Comparison of ENCODE assay signal across 8 cellular contexts in genomic region chrX:27336466-27337091, GRCh38.
DNase-seq lines count a peak whose midpoint lies in the region; TF ChIP-seq lines count a peak whose summit lies in the region.

No MANE protein-coding gene starts in this region.

- CTCF ChIA-PET in HEK293 (lab: Yijun Ruan, JAX): interaction anchor here (0.6 to 1.2 kb wide), 10 partner anchors 10 to 1008 kb away, joined by 3 to 4 read pairs (median 3); no protein-coding TSS in a partner anchor

- H3K27me3 ChIP-seq in hepatocyte: no peaks in the 10 kb centered on the region

- no peak overlapping the region for H2AFZ ChIP-seq in hepatocyte

- intact Hi-C loops in posterior vena cava (cut with DNase I): loop anchor here in 1 of 2 donors (5.0 kb wide), 1 partner anchor 1579 kb away; no protein-coding TSS in a partner anchor

- POLR2A ChIA-PET in HEK293 (lab: Yijun Ruan, JAX): no interaction called here

- no peaks in the 10 kb centered on the region for H3K9me3 ChIP-seq in HEK293 (ENCODE audit: control insufficient read depth, insufficient read depth, low read depth, low read length)
- H3K9me3 ChIP-seq in hepatocyte (ENCODE audit: low read depth): no peaks in the 10 kb centered on the region

- H3K9me2 ChIP-seq in hepatocyte (replicated peaks; ENCODE audit: insufficient read depth): no peaks in the 10 kb centered on the region

- H3K27ac ChIP-seq in HEK293 (ENCODE audit: extremely low read depth, low read depth, low read length) (no peak overlapping the region), hepatocyte (no peak overlapping the region)

- H3K4me3 ChIP-seq in HEK293 (ENCODE audit: low read depth, low read length) (no peak overlapping the region), hepatocyte (no peak overlapping the region)

- DNase-seq in NCI-H2196 (lab: John Stamatoyannopoulos, UW; ENCODE audit: unreplicated experiment) (peak; percentile 9), NCI-H2196 treated with DMSO at 0.1 percent for 48 hours (lab: John Stamatoyannopoulos, UW; ENCODE audit: unreplicated experiment) (no peak), NCI-H82 treated with DMSO at 0.1 percent for 48 hours (lab: John Stamatoyannopoulos, UW; ENCODE audit: unreplicated experiment) (peak; percentile 1), hepatocyte (ENCODE audit: low spot score) (peak; percentile 40), posterior vena cava (ENCODE audit: low spot score) (no peak)
- peak; percentile 10 for DNase-seq in activated naive CD4-positive, alpha-beta T cell treated with anti-CD3 and anti-CD28 coated beads, Interleukin-2, amount 50 U/mL, for 16 hours
- DNase-seq in stimulated activated CD8-positive, alpha-beta memory T cell treated with anti-CD3 and anti-CD28 coated beads, Interleukin-4, amount 100 ng/mL, for 48 hours: peak; percentile 54

- TF ChIP-seq CTCF in HEK293 (tag by site-specific recombination; IDR thresholded peaks at IDR 0.05) (no peak), hepatocyte (IDR thresholded peaks at IDR 0.05; ENCODE audit: poor library complexity) (peak; percentile 64)

- no peaks in the 10 kb centered on the region for H3K36me3 ChIP-seq in HEK293 (ENCODE audit: control insufficient read depth in 2 of 2, insufficient read depth in 1 of 2, low read length in 2 of 2)
- no peaks in the 10 kb centered on the region for H3K36me3 ChIP-seq in hepatocyte (replicated peaks; ENCODE audit: insufficient read depth, low read depth)

- WGBS in hepatocyte (ENCODE audit: low lambda C conversion rate, missing lambda C conversion rate): 23% methylated on average over 9 of the region's 9 CpGs

- peak overlapping the region; percentile 36 for H3K4me2 ChIP-seq in hepatocyte

- no peaks in the 10 kb centered on the region for H3K79me2 ChIP-seq in hepatocyte

- no peaks in the 10 kb centered on the region for H4K20me1 ChIP-seq in hepatocyte (ENCODE audit: insufficient read depth, poor library complexity, severe bottlenecking)

- H3K4me1 ChIP-seq in HEK293 (ENCODE audit: control insufficient read depth, insufficient read depth, low read length) (no peaks in the 10 kb centered on the region), hepatocyte (ENCODE audit: insufficient read depth) (no peaks in the 10 kb centered on the region)

TF ChIP-seq in HEK293, 187 proteins besides CTCF, POLR2A, EP300 and RAD21:
- TF ChIP-seq ZNF654 (tag by site-specific recombination; IDR thresholded peaks at IDR 0.05; ENCODE audit: low read depth): peak; percentile 8; the same call in 1 of the 2 replicates
- TF ChIP-seq ZNF223 (tag by site-specific recombination; IDR thresholded peaks at IDR 0.05): no peak

Comparison
In these comparisons a context has a peak if more than half of its experiments do, and no peak if none do; other contexts are left out.
1. DNase-seq: peak in NCI-H2196 (single experiment), NCI-H82 treated with DMSO at 0.1 percent for 48 hours (single experiment), activated naive CD4-positive, alpha-beta T cell treated with anti-CD3 and anti-CD28 coated beads, Interleukin-2, amount 50 U/mL, for 16 hours (single experiment), hepatocyte (single experiment) and stimulated activated CD8-positive, alpha-beta memory T cell treated with anti-CD3 and anti-CD28 coated beads, Interleukin-4, amount 100 ng/mL, for 48 hours (single experiment); none in NCI-H2196 treated with DMSO at 0.1 percent for 48 hours (single experiment) and posterior vena cava (single experiment).